29 cellular contexts compared by ENCODE assay signal in genomic region chr17:79913896-79914812, GRCh38.
"Had no signal": no experiment of that assay in that cellular context is flagged by ENCODE, and none has a peak within 500 bp of the region (broad histone marks: within the 10 kb centered on the region; RNA-seq: fewer than 3 reads in every experiment).

No MANE protein-coding gene starts in this region.

- H3K9me3 Mint-ChIP-seq: central memory CD8-positive, alpha-beta T cell; immature natural killer cell; natural killer cell treated with Interleukin-12 subunit alpha and Interleukin-12 subunit beta and Interleukin-15 and Interleukin-18, amount 100 ng/mL, for 72 hours had no signal

- FAIRE-seq: bronchial epithelial cell, colon, pancreas, TTC549 had no signal

- H3K4me1 ChIP-seq: foreskin keratinocyte had no signal

- H3K36me3 Mint-ChIP-seq: activated naive CD8-positive, alpha-beta T cell; immature natural killer cell; natural killer cell treated with Interleukin-12 subunit alpha and Interleukin-12 subunit beta and Interleukin-15 and Interleukin-18, amount 100 ng/mL, for 72 hours had no signal

- H3K4me3 Mint-ChIP-seq: activated naive CD8-positive, alpha-beta T cell; central memory CD8-positive, alpha-beta T cell; immature natural killer cell; natural killer cell treated with Interleukin-12 subunit alpha and Interleukin-12 subunit beta and Interleukin-15 and Interleukin-18, amount 100 ng/mL, for 72 hours had no signal

- ATAC-seq: foreskin keratinocyte; mucosa of descending colon; natural killer cell treated with Interleukin-12 subunit alpha and Interleukin-12 subunit beta and Interleukin-15 and Interleukin-18, amount 100 ng/mL, for 72 hours; pancreas had no signal

- H3K4me3 ChIP-seq: esophagus muscularis mucosa, heart left ventricle, left ventricle myocardium inferior, mucosa of descending colon, pancreas, prostate gland, tibial nerve had no signal

- H3K27me3 ChIP-seq: pancreas had no signal

- H3K4me1 Mint-ChIP-seq: central memory CD8-positive, alpha-beta T cell; immature natural killer cell had no signal

- H3K27ac Mint-ChIP-seq: activated naive CD8-positive, alpha-beta T cell; natural killer cell treated with Interleukin-12 subunit alpha and Interleukin-12 subunit beta and Interleukin-15 and Interleukin-18, amount 100 ng/mL, for 72 hours had no signal

- DNase-seq: activated CD4-positive, alpha-beta T cell treated with anti-CD3 and anti-CD28 coated beads for 4 hours; activated CD4-positive, alpha-beta T cell treated with anti-CD3 and anti-CD28 coated beads, Interleukin-2, amount 50 U/mL, for 4 hours; activated CD8-positive, alpha-beta memory T cell treated with anti-CD3 and anti-CD28 coated beads for 24 hours; activated effector memory CD4-positive, alpha-beta T cell treated with Interleukin-2 at 50 U/mL for 16 hours; activated naive CD4-positive, alpha-beta T cell treated with Interleukin-2 at 50 U/mL for 16 hours; anterior cingulate cortex; dermis blood vessel endothelial cell; effector CD4-positive, alpha-beta T cell; foreskin keratinocyte; hypothalamus; immature natural killer cell; kidney glomerular epithelial cell; left ventricle myocardium inferior; stimulated activated CD4-positive, alpha-beta T cell treated with anti-CD3 and anti-CD28 coated beads, Interleukin-2, amount 100 ng/mL, for 48 hours; stimulated activated naive CD4-positive, alpha-beta T cell treated with Interleukin-2 at 50 U/mL for 16 hours had no signal

- H3K9me3 ChIP-seq: esophagus muscularis mucosa, heart left ventricle, left ventricle myocardium inferior, mucosa of descending colon, neutrophil, pancreas, prostate gland, tibial nerve had no signal

- H3K27ac ChIP-seq: esophagus muscularis mucosa, foreskin keratinocyte, left ventricle myocardium inferior, neutrophil, pancreas, prostate gland, tibial nerve, VCaP had no signal

- H3K36me3 ChIP-seq: esophagus muscularis mucosa, heart left ventricle, left ventricle myocardium inferior, neutrophil, pancreas, prostate gland, tibial nerve had no signal
